8 cellular contexts compared by ENCODE assay signal in genomic region chr17:21573271-21573960, GRCh38.
DNase-seq lines count a peak whose midpoint lies in the region; ATAC-seq and TF ChIP-seq lines count a peak whose summit lies in the region.
"Not testable (repeated sequence)": the region's sequence is repeated elsewhere in the genome, so short reads cannot be mapped to it uniquely, and the experiment has no call there.

No MANE protein-coding gene starts in this region.

- H3K4me3 ChIP-seq in ACC112 (ENCODE audit: low read depth, low read length) (peak overlapping the region; percentile 74), IMR-90 (ENCODE audit: insufficient read depth, low read depth, low read length) (peak overlapping the region; percentile 60), brain microvascular endothelial cell (ENCODE audit: low read depth, low read length) (peak overlapping the region; percentile 37), esophagus squamous epithelium (peak overlapping the region in 3 of 4 donors; percentile 16 to 56 (median 45)), lower leg skin (ENCODE audit: low read depth, poor library complexity, severe bottlenecking) (peak overlapping the region; percentile 20), prostate gland (peak overlapping the region; percentile 20 to 30), stomach smooth muscle (ENCODE audit: low read length in 2 of 2) (peak overlapping the region; percentile 77 to 81)

- H3K4me3 Mint-ChIP-seq in activated T-cell treated with anti-CD3 and anti-CD28 coated beads, Interleukin-2, amount 50 U/mL, for 24 hours = peak overlapping the region; percentile 51

- not testable (repeated sequence) for H3K4me1 ChIP-seq in ACC112 (ENCODE audit: control insufficient read depth, insufficient read depth, low read length, unreplicated experiment); IMR-90 (ENCODE audit: control insufficient read depth, insufficient read depth, low read length); esophagus squamous epithelium; prostate gland (replicated peaks)
- H3K4me1 ChIP-seq in stomach smooth muscle (ENCODE audit: control insufficient read depth, insufficient read depth, low read length) = peaks cover 14% of the 10 kb centered on the region

- not testable (repeated sequence) for H4K8ac ChIP-seq in IMR-90 (ENCODE audit: low read depth in 2 of 2, low read length in 2 of 2)

- not testable (repeated sequence) for H2BK15ac ChIP-seq in IMR-90 (ENCODE audit: low read depth, low read length)

- not testable (repeated sequence) for H2AK5ac ChIP-seq in IMR-90 (ENCODE audit: low read depth, low read length)

- H4K20me1 ChIP-seq in IMR-90 (ENCODE audit: insufficient read depth, low read length) = not testable (repeated sequence)

- H3K4ac ChIP-seq in IMR-90 (ENCODE audit: low read depth, low read length) = not testable (repeated sequence)

- H2BK20ac ChIP-seq in IMR-90 (ENCODE audit: low read depth, low read length) = not testable (repeated sequence)

- in situ Hi-C loops in IMR-90 (cut with MboI; ENCODE audit: low sequenced_read_pairs); brain microvascular endothelial cell (cut with HindIII; ENCODE audit: low pct_ligation_motif_present, low sequenced_read_pairs): not testable (repeated sequence)

- peak overlapping the region; percentile 54; the same call in 1 of the 2 replicates for H4K5ac ChIP-seq in IMR-90 (ENCODE audit: low read depth, low read length)

- H2AK9ac ChIP-seq in IMR-90 (replicated peaks; ENCODE audit: low read depth, low read length, poor library complexity) = peak overlapping the region; percentile 61

- POLR2A ChIA-PET in IMR-90 (lab: Charles Lee; ENCODE audit: unreplicated experiment) = not testable (repeated sequence)

- not testable (repeated sequence) for H3K36me3 Mint-ChIP-seq in activated T-cell treated with anti-CD3 and anti-CD28 coated beads, Interleukin-2, amount 50 U/mL, for 24 hours (ENCODE audit: low read depth)

- H3K9me1 ChIP-seq in IMR-90 (ENCODE audit: insufficient read depth, low read length) = not testable (repeated sequence)

- not testable (repeated sequence) for H3K36me3 ChIP-seq in ACC112 (ENCODE audit: insufficient read depth, low read length); IMR-90 (ENCODE audit: control insufficient read depth, insufficient read depth, low read length); brain microvascular endothelial cell (replicated peaks); esophagus squamous epithelium; prostate gland; stomach smooth muscle (ENCODE audit: control insufficient read depth in 2 of 2, insufficient read depth in 2 of 2, low read length in 2 of 2)

- TF ChIP-seq POLR2A in IMR-90 (IDR thresholded peaks at IDR 0.05; ENCODE audit: low read depth, low read length); esophagus squamous epithelium (IDR thresholded peaks at IDR 0.05); lower leg skin (IDR thresholded peaks at IDR 0.05); prostate gland (IDR thresholded peaks at IDR 0.05): not testable (repeated sequence)

- not testable (repeated sequence) for BruUV-seq in IMR-90 (replicated peaks; lab: Mats Ljungman, UMichigan)

- not testable (repeated sequence) for H3K27me3 ChIP-seq in ACC112 (ENCODE audit: insufficient read depth, low read length); IMR-90 (ENCODE audit: control insufficient read depth, insufficient read depth, low read length); brain microvascular endothelial cell (replicated peaks); prostate gland (replicated peaks; ENCODE audit: insufficient read depth); stomach smooth muscle (ENCODE audit: control insufficient read depth in 1 of 2, insufficient read depth in 2 of 2, low read length in 2 of 2)
- H3K27me3 ChIP-seq in esophagus squamous epithelium = peaks cover 0 to 11% (median 0%) of the 10 kb centered on the region in 4 donors

- peaks cover 24% of the 10 kb centered on the region for H3K27me3 Mint-ChIP-seq in activated T-cell treated with anti-CD3 and anti-CD28 coated beads, Interleukin-2, amount 50 U/mL, for 24 hours

- H3K9ac ChIP-seq in IMR-90 (ENCODE audit: low read depth, low read length) (peak overlapping the region; percentile 49; the same call in 1 of the 2 replicates), stomach smooth muscle (ENCODE audit: low read length in 2 of 2) (peak overlapping the region; percentile 66 to 68)

- not testable (repeated sequence) for H2BK120ac ChIP-seq in IMR-90 (ENCODE audit: low read depth, low read length)

- H3K4me1 Mint-ChIP-seq in activated T-cell treated with anti-CD3 and anti-CD28 coated beads, Interleukin-2, amount 50 U/mL, for 24 hours (ENCODE audit: low read depth) = not testable (repeated sequence)

- not testable (repeated sequence) for H3K9me3 ChIP-seq in IMR-90 (ENCODE audit: control insufficient read depth, insufficient read depth, low read length); esophagus squamous epithelium; prostate gland; stomach smooth muscle (ENCODE audit: control insufficient read depth in 2 of 2, low read length in 2 of 2)

- H3K18ac ChIP-seq in IMR-90 (ENCODE audit: low read depth, low read length) = not testable (repeated sequence)

- H3K56ac ChIP-seq in IMR-90 (ENCODE audit: extremely low read depth, insufficient read depth, low read length) = not testable (repeated sequence)

- peak overlapping the region; percentile 8; the same call in 1 of the 2 replicates for H3K14ac ChIP-seq in IMR-90 (replicated peaks; ENCODE audit: low read depth, low read length)

- H3K27ac ChIP-seq in ACC112 (ENCODE audit: low read depth, low read length); IMR-90 (ENCODE audit: insufficient read depth, low read length); brain microvascular endothelial cell; esophagus squamous epithelium; prostate gland; stomach smooth muscle (ENCODE audit: low read length): not testable (repeated sequence)

- ATAC-seq in IMR-90 (ENCODE audit: low read depth) = not testable (repeated sequence)

- H3K79me1 ChIP-seq in IMR-90 (ENCODE audit: low read depth in 1 of 2, low read length in 2 of 2) = not testable (repeated sequence)

- dilution Hi-C loops in IMR-90 (cut with HindIII; ENCODE audit: low sequenced_read_pairs, unreplicated experiment) = not testable (repeated sequence)

- H3K9me3 Mint-ChIP-seq in activated T-cell treated with anti-CD3 and anti-CD28 coated beads, Interleukin-2, amount 50 U/mL, for 24 hours = peaks cover 14% of the 10 kb centered on the region

- H3K23ac ChIP-seq in IMR-90 (ENCODE audit: low read depth, low read length) = not testable (repeated sequence)

- H4K91ac ChIP-seq in IMR-90 (ENCODE audit: insufficient read depth, low read depth, low read length) = not testable (repeated sequence)

- WGBS in IMR-90 (ENCODE audit: extremely low coverage in 2 of 2, insufficient read length in 1 of 2), 2 experiments = 67% methylated on average over 11 of the region's 36 CpGs; no CpG with 5 or more reads in 1 of the 2 experiments
- WGBS in esophagus squamous epithelium, 2 donors = 80 to 86% methylated on average over 23 to 27 of the region's 36 CpGs
- WGBS in lower leg skin, 2 donors = 79 to 88% methylated on average over 36 of the region's 36 CpGs
- 79% methylated on average over 36 of the region's 36 CpGs for WGBS in prostate gland

- not testable (repeated sequence) for TF ChIP-seq CTCF in IMR-90 (conservative IDR thresholded peaks at IDR 0.05; ENCODE audit: low read depth, low read length); brain microvascular endothelial cell (IDR thresholded peaks at IDR 0.05; ENCODE audit: low read depth, low read length, missing control alignments); esophagus squamous epithelium (IDR thresholded peaks at IDR 0.05); lower leg skin (IDR thresholded peaks at IDR 0.05); prostate gland (IDR thresholded peaks at IDR 0.05)

- intact Hi-C loops in IMR-90 (cut with micrococcal nuclease); esophagus squamous epithelium (cut with DNase I); lower leg skin (cut with DNase I; ENCODE audit: low total_unique reads); prostate gland (cut with DNase I): not testable (repeated sequence)

- H2AFZ ChIP-seq in ACC112 (ENCODE audit: low read length, unreplicated experiment) = not testable (repeated sequence)
- peak overlapping the region; percentile 86 for H2AFZ ChIP-seq in IMR-90 (replicated peaks; ENCODE audit: low read length, poor library complexity)

- H3K4me2 ChIP-seq in IMR-90 (ENCODE audit: low read depth, low read length) = peak overlapping the region; percentile 98

- H3K79me2 ChIP-seq in ACC112 (ENCODE audit: control insufficient read depth, insufficient read depth, low read length, unreplicated experiment) = not testable (repeated sequence)

- not testable (repeated sequence) for H2BK5ac ChIP-seq in IMR-90 (ENCODE audit: low read depth, low read length, poor library complexity, severe bottlenecking)

- CTCF ChIA-PET in IMR-90 (lab: Yijun Ruan, JAX) = not testable (repeated sequence)

- DNase-seq in IMR-90; activated T-cell treated with anti-CD3 and anti-CD28 coated beads, Interleukin-2, amount 50 U/mL, for 24 hours; brain microvascular endothelial cell; esophagus squamous epithelium (lab: John Stamatoyannopoulos, UW); lower leg skin (ENCODE audit: low spot score in 2 of 2); prostate gland (ENCODE audit: low spot score): not testable (repeated sequence)

- not testable (repeated sequence) for H3K27ac Mint-ChIP-seq in activated T-cell treated with anti-CD3 and anti-CD28 coated beads, Interleukin-2, amount 50 U/mL, for 24 hours

- not testable (repeated sequence) for TF ChIP-seq RAD21 in IMR-90 (IDR thresholded peaks at IDR 0.05; ENCODE audit: low read length)

Comparison
In these comparisons a context has a peak if more than half of its experiments do, and no peak if none do; other contexts are left out.
1. H3K4me3 ChIP-seq: peak in every context shown above with its lines; median percentile 79 in stomach smooth muscle; 74 in ACC112; 60 in IMR-90; 45 in esophagus squamous epithelium; 37 in brain microvascular endothelial cell; 25 in prostate gland; 20 in lower leg skin.